23 cellular contexts compared by ENCODE assay signal in genomic region chr10:6244510-6244909, GRCh38. TPM values are rescaled to one million over a fixed set of nuclear protein-coding genes. Genes with fewer than 3 reads are reported as not detected.
DNase-seq lines count a peak whose midpoint lies in the region; ATAC-seq and TF ChIP-seq lines count a peak whose summit lies in the region.
"Had no signal": no experiment of that assay in that cellular context is flagged by ENCODE, and none has a peak within 500 bp of the region (broad histone marks: within the 10 kb centered on the region; RNA-seq: fewer than 3 reads in every experiment).

No MANE protein-coding gene starts in this region.

- DNase-seq in activated naive CD4-positive, alpha-beta T cell treated with anti-CD3 and anti-CD28 coated beads, Interleukin-2, amount 50 U/mL, for 72 hours (ENCODE audit: low spot score in 2 of 2), result no peak
- DNase-seq in activated naive CD4-positive, alpha-beta T cell treated with Interleukin-2 at 50 U/mL for 16 hours, result no peak
- DNase-seq in amniotic epithelial cell (ENCODE audit: low read depth) (peak; percentile 28), nephron progenitor cell (no peak)
- no peak for DNase-seq in stimulated activated CD4-positive, alpha-beta T cell treated with anti-CD3 and anti-CD28 coated beads, Interleukin-1b, Interleukin-23, amount 100 ng/mL, for 48 hours
- no peak for DNase-seq in activated CD4-positive, alpha-beta T cell treated with anti-CD3 and anti-CD28 coated beads, Interleukin-2, amount 50 U/mL, for 4 hours
- DNase-seq: 8988T, DMS79, EL, GDM1, H9, NCI-H1105, NCI-H1436 treated with DMSO at 0.1 percent for 48 hours, NCI-H187 treated with DMSO at 0.1 percent for 48 hours, NCI-H524, NCI-H774, PC-9, Right ventricle myocardium superior, RPMI8226 had no signal

- H3K4me3 Mint-ChIP-seq in nephron progenitor cell, result no peak overlapping the region
- H3K4me3 Mint-ChIP-seq: GM23338, H9 had no signal

- no peaks in the 10 kb centered on the region for H3K9me3 Mint-ChIP-seq in activated naive CD4-positive, alpha-beta T cell treated with anti-CD3 and anti-CD28 coated beads, Interleukin-2, amount 50 U/mL, for 72 hours
- no peaks in the 10 kb centered on the region for H3K9me3 Mint-ChIP-seq in nephron progenitor cell
- H3K9me3 Mint-ChIP-seq: GM23338, H9 had no signal

- H3K36me3 Mint-ChIP-seq in activated naive CD4-positive, alpha-beta T cell treated with anti-CD3 and anti-CD28 coated beads, Interleukin-2, amount 50 U/mL, for 72 hours, result peaks cover 9% of the 10 kb centered on the region in 2 donors
- H3K36me3 Mint-ChIP-seq in nephron progenitor cell (ENCODE audit: low read depth), result peaks cover 11% of the 10 kb centered on the region

- TF ChIP-seq CTCF in nephron progenitor cell (IDR thresholded peaks at IDR 0.05), result no peak

- H3K27me3 Mint-ChIP-seq in nephron progenitor cell (ENCODE audit: low read depth, poor library complexity), result peaks cover 3% of the 10 kb centered on the region

- H3K4me1 Mint-ChIP-seq in nephron progenitor cell, result peaks cover 16% of the 10 kb centered on the region
- H3K4me1 Mint-ChIP-seq: GM23338 had no signal

- ATAC-seq in activated naive CD4-positive, alpha-beta T cell treated with anti-CD3 and anti-CD28 coated beads, Interleukin-2, amount 50 U/mL, for 72 hours, result no peak
- no peak for ATAC-seq in GM21423 (IDR thresholded peaks at IDR 0.05; ENCODE audit: unreplicated experiment)
- ATAC-seq in GM21529 (IDR thresholded peaks at IDR 0.05; ENCODE audit: unreplicated experiment), result no peak
- ATAC-seq: GM12878, GM23338 had no signal

- H3K27ac Mint-ChIP-seq in activated naive CD4-positive, alpha-beta T cell treated with anti-CD3 and anti-CD28 coated beads, Interleukin-2, amount 50 U/mL, for 72 hours, result peak overlapping the region; percentile 26 to 93
- H3K27ac Mint-ChIP-seq in nephron progenitor cell, result peak overlapping the region; percentile 86
- H3K27ac Mint-ChIP-seq: GM23338 had no signal

RNA-seq across cellular contexts. Expression of gene PFKFB3, which starts 41.8 kb away (rescaled TPM):
- total RNA-seq in activated naive CD4-positive, alpha-beta T cell treated with anti-CD3 and anti-CD28 coated beads, Interleukin-2, amount 50 U/mL, for 72 hours, result 100 to 1,000 TPM in 1 of 2 donors, 10 to 100 TPM in 1; 77.0 to 181 TPM
